ENCODE assay signal across 1 cellular context in genomic region chr9:93566408-93567270, GRCh38.
TF ChIP-seq lines count a peak whose summit lies in the region.

No MANE protein-coding gene starts in this region.

TF ChIP-seq in HepG2, 621 proteins besides CTCF, POLR2A, EP300 and RAD21 (continued from another document):
- TF ChIP-seq PATZ1 (CRISPR knock-in tag; IDR thresholded peaks at IDR 0.05) (peak; percentile 97), TP53 (CRISPR knock-in tag; conservative IDR thresholded peaks at IDR 0.05) (0 out of 2 replicates have a peak, but pooled peaks have one; percentile 67), AGO2 (optimal IDR thresholded peaks at IDR 0.05; ENCODE audit: low read depth, low read length) (peak; percentile 99), ZNF770 (CRISPR knock-in tag; IDR thresholded peaks at IDR 0.05) (peak; percentile 73), XRCC5 (optimal IDR thresholded peaks at IDR 0.05; ENCODE audit: low read length) (peak; percentile 96), AKAP8 (CRISPR knock-in tag; IDR thresholded peaks at IDR 0.05) (peak; percentile 97), MED1 (CRISPR knock-in tag; IDR thresholded peaks at IDR 0.05) (peak; percentile 78), DR1 (CRISPR knock-in tag; IDR thresholded peaks at IDR 0.05) (peak; percentile 91), SP5 (CRISPR knock-in tag; IDR thresholded peaks at IDR 0.05; ENCODE audit: borderline replicate concordance, low read depth) (peak; percentile 59; the same call in 1 of the 2 replicates), MED8 (CRISPR knock-in tag; IDR thresholded peaks at IDR 0.05; ENCODE audit: insufficient replicate concordance) (peak; percentile 86), RCOR2 (CRISPR knock-in tag; IDR thresholded peaks at IDR 0.05) (0 out of 2 replicates have a peak, but pooled peaks have one; percentile 30), CBX5 (CRISPR knock-in tag; IDR thresholded peaks at IDR 0.05; ENCODE audit: borderline replicate concordance) (peak; percentile 36; the same call in 1 of the 2 replicates), HMGXB4 (CRISPR knock-in tag; IDR thresholded peaks at IDR 0.05; ENCODE audit: borderline replicate concordance in 1 of 2, low read depth in 1 of 2) (peak; percentile 72 to 91; a peak in 3 of 4 replicates), GLI4 (CRISPR knock-in tag; IDR thresholded peaks at IDR 0.05; ENCODE audit: borderline replicate concordance) (no peak), SAFB2 (CRISPR knock-in tag; IDR thresholded peaks at IDR 0.05; ENCODE audit: borderline replicate concordance, low read depth) (peak; percentile 66; the same call in 1 of the 2 replicates), ZNF18 (CRISPR knock-in tag; IDR thresholded peaks at IDR 0.05; ENCODE audit: insufficient replicate concordance) (peak; percentile 19), SETDB1 (CRISPR knock-in tag; IDR thresholded peaks at IDR 0.05; ENCODE audit: borderline replicate concordance) (no peak), ZFP37 (CRISPR knock-in tag; IDR thresholded peaks at IDR 0.05; ENCODE audit: borderline replicate concordance) (0 out of 2 replicates have a peak, but pooled peaks have one; percentile 71), ZFP90 (CRISPR knock-in tag; IDR thresholded peaks at IDR 0.05; ENCODE audit: borderline replicate concordance) (peak; percentile 92), HIVEP1 (CRISPR knock-in tag; IDR thresholded peaks at IDR 0.05) (peak; percentile 19), RELA (CRISPR knock-in tag; IDR thresholded peaks at IDR 0.05) (no peak; the same call in 1 of the 2 replicates), RFX5 (IDR thresholded peaks at IDR 0.05; ENCODE audit: low read depth, low read length) (no peak), ZNF260 (CRISPR knock-in tag; IDR thresholded peaks at IDR 0.05; ENCODE audit: borderline replicate concordance, low read depth) (no peak), KLF12 (CRISPR knock-in tag; IDR thresholded peaks at IDR 0.05; ENCODE audit: borderline replicate concordance) (peak; percentile 90), GFI1 (CRISPR knock-in tag; IDR thresholded peaks at IDR 0.05; ENCODE audit: borderline replicate concordance) (no peak), ZBTB43 (CRISPR knock-in tag; conservative IDR thresholded peaks at IDR 0.05) (peak; percentile 66; the same call in 1 of the 2 replicates), ZGPAT (CRISPR knock-in tag; IDR thresholded peaks at IDR 0.05) (peak; percentile 93), E2F1 (CRISPR knock-in tag; IDR thresholded peaks at IDR 0.05) (peak; percentile 38; the same call in 1 of the 2 replicates), MYC (CRISPR knock-in tag; IDR thresholded peaks at IDR 0.05; ENCODE audit: borderline replicate concordance) (peak; percentile 74; the same call in 1 of the 2 replicates), MIXL1 (CRISPR knock-in tag; IDR thresholded peaks at IDR 0.05) (peak; percentile 33; the same call in 1 of the 2 replicates)
